ENCODE assay signal across 10 cellular contexts in genomic region chr22:40714514-40714966, GRCh38. TPM values are rescaled to one million over a fixed set of nuclear protein-coding genes. Genes with fewer than 3 reads are reported as not detected.
DNase-seq lines count a peak whose midpoint lies in the region; ATAC-seq and TF ChIP-seq lines count a peak whose summit lies in the region.
"Had no signal": no experiment of that assay in that cellular context is flagged by ENCODE, and none has a peak within 500 bp of the region (broad histone marks: within the 10 kb centered on the region; RNA-seq: fewer than 3 reads in every experiment).

No MANE protein-coding gene starts in this region.

- CTCF ChIA-PET in MCF 10A (lab: Yijun Ruan, JAX), result interaction anchor here (1.5 kb wide), 1 partner anchor 31 kb away, joined by 6 read pairs; no protein-coding TSS in a partner anchor
- CTCF ChIA-PET in activated CD8-positive, alpha-beta T cell treated with anti-CD3 and anti-CD28 coated beads for 36 hours (lab: Charles Lee), result interaction anchor here (0.8 to 1.7 kb wide), 3 partner anchors 18 to 104 kb away, joined by 3 read pairs; no protein-coding TSS in a partner anchor

- POLR2A ChIA-PET in MCF 10A (lab: Yijun Ruan, JAX), result interaction anchor here (0.6 to 1.2 kb wide), 4 partner anchors 10 to 63 kb away, joined by 3 to 5 read pairs (median 4); no protein-coding TSS in a partner anchor
- POLR2A ChIA-PET in activated CD8-positive, alpha-beta T cell treated with anti-CD3 and anti-CD28 coated beads for 36 hours (lab: Charles Lee), result no interaction called here

- no peaks in the 10 kb centered on the region for H3K36me3 ChIP-seq in breast epithelium
- no peaks in the 10 kb centered on the region for H3K36me3 ChIP-seq in heart left ventricle

- TF ChIP-seq POLR2A in breast epithelium (IDR thresholded peaks at IDR 0.05) (no peak), heart left ventricle (IDR thresholded peaks at IDR 0.05) (no peak)

- no peak overlapping the region for H3K27ac Mint-ChIP-seq in MCF 10A (ENCODE audit: low read depth, unreplicated experiment)
- H3K27ac Mint-ChIP-seq in activated CD8-positive, alpha-beta T cell treated with anti-CD3 and anti-CD28 coated beads for 36 hours, result no peak overlapping the region
- H3K27ac Mint-ChIP-seq: T-cell had no signal

- H3K4me1 ChIP-seq in breast epithelium (no peaks in the 10 kb centered on the region), heart left ventricle (peaks cover 0 to 27% (median 23%) of the 10 kb centered on the region in 12 donors)

- ATAC-seq in GM18502 (IDR thresholded peaks at IDR 0.05; ENCODE audit: poor library complexity, unreplicated experiment), result no peak
- no peak for ATAC-seq in heart left ventricle
- ATAC-seq in activated CD8-positive, alpha-beta T cell treated with anti-CD3 and anti-CD28 coated beads for 36 hours, result no peak
- ATAC-seq: mucosa of descending colon, T-cell had no signal

- H3K4me1 Mint-ChIP-seq in MCF 10A (ENCODE audit: insufficient read depth, unreplicated experiment), result peaks cover 6% of the 10 kb centered on the region
- peaks cover 16% of the 10 kb centered on the region for H3K4me1 Mint-ChIP-seq in activated CD8-positive, alpha-beta T cell treated with anti-CD3 and anti-CD28 coated beads for 36 hours (ENCODE audit: low read depth)

- peak in 1 of 2 donors; percentile 41 for DNase-seq in breast epithelium (ENCODE audit: low spot score in 2 of 2)
- DNase-seq in MCF 10A (ENCODE audit: unreplicated experiment), result no peak
- DNase-seq in anterior cingulate cortex (lab: John Stamatoyannopoulos, UW), result peak in 46 of 58 donors; percentile 5 to 77 (median 32)
- DNase-seq in left kidney (ENCODE audit: low read depth, low spot score), result peak; percentile 85
- no peak for DNase-seq in heart left ventricle
- DNase-seq in GM10266 (ENCODE audit: extremely low spot score), result no peak
- DNase-seq in activated CD8-positive, alpha-beta T cell treated with anti-CD3 and anti-CD28 coated beads for 36 hours, result no peak
- DNase-seq: mucosa of descending colon, T-cell had no signal

- BruUV-seq in MCF 10A (replicated peaks; lab: Mats Ljungman, UMichigan), result no TSS peak

- intact Hi-C loops in breast epithelium (cut with DNase I; ENCODE audit: low total_unique reads), result no loop called here
- intact Hi-C loops in MCF 10A (cut with micrococcal nuclease), result no loop called here
- intact Hi-C loops in heart left ventricle (cut with DNase I), result no loop called here
- intact Hi-C loops in activated CD8-positive, alpha-beta T cell treated with anti-CD3 and anti-CD28 coated beads for 36 hours (cut with micrococcal nuclease), result no loop called here

- H3K9me3 Mint-ChIP-seq in MCF 10A (ENCODE audit: unreplicated experiment), result no peaks in the 10 kb centered on the region
- no peaks in the 10 kb centered on the region for H3K9me3 Mint-ChIP-seq in activated CD8-positive, alpha-beta T cell treated with anti-CD3 and anti-CD28 coated beads for 36 hours
- H3K9me3 Mint-ChIP-seq: T-cell had no signal

- no peak for TF ChIP-seq CTCF in breast epithelium (IDR thresholded peaks at IDR 0.05)
- no peak for TF ChIP-seq CTCF in MCF 10A (IDR thresholded peaks at IDR 0.05; ENCODE audit: unreplicated experiment)
- TF ChIP-seq CTCF in heart left ventricle (IDR thresholded peaks at IDR 0.05), result no peak
- no peak for TF ChIP-seq CTCF in GM10266 (IDR thresholded peaks at IDR 0.05; ENCODE audit: control insufficient read depth, insufficient read depth, low read depth, missing control alignments)
- no peak for TF ChIP-seq CTCF in activated CD8-positive, alpha-beta T cell treated with anti-CD3 and anti-CD28 coated beads for 36 hours (IDR thresholded peaks at IDR 0.05)

- H3K27me3 ChIP-seq in breast epithelium, result no peaks in the 10 kb centered on the region
- H3K27me3 ChIP-seq in heart left ventricle, result no peaks in the 10 kb centered on the region

- H3K36me3 Mint-ChIP-seq in MCF 10A (ENCODE audit: insufficient read depth, unreplicated experiment), result no peaks in the 10 kb centered on the region
- no peaks in the 10 kb centered on the region for H3K36me3 Mint-ChIP-seq in activated CD8-positive, alpha-beta T cell treated with anti-CD3 and anti-CD28 coated beads for 36 hours (ENCODE audit: low read depth)
- H3K36me3 Mint-ChIP-seq: T-cell had no signal

- H3K27me3 Mint-ChIP-seq in MCF 10A (ENCODE audit: insufficient read depth, unreplicated experiment), result no peaks in the 10 kb centered on the region
- no peaks in the 10 kb centered on the region for H3K27me3 Mint-ChIP-seq in activated CD8-positive, alpha-beta T cell treated with anti-CD3 and anti-CD28 coated beads for 36 hours
- H3K27me3 Mint-ChIP-seq: T-cell had no signal

- H3K4me3 ChIP-seq in breast epithelium (peak overlapping the region in 2 of 3 donors; percentile 22 to 26), heart left ventricle (no peak overlapping the region)
- H3K4me3 ChIP-seq: mucosa of descending colon had no signal

- WGBS in heart left ventricle, 4 donors, result 41 to 48% (median 42%) methylated on average over 10 of the region's 10 CpGs

- H3K9me3 ChIP-seq in breast epithelium (no peaks in the 10 kb centered on the region), heart left ventricle (no peaks in the 10 kb centered on the region)
- H3K9me3 ChIP-seq: mucosa of descending colon had no signal

- no peak overlapping the region for H3K4me3 Mint-ChIP-seq in MCF 10A (ENCODE audit: unreplicated experiment)
- no peak overlapping the region for H3K4me3 Mint-ChIP-seq in activated CD8-positive, alpha-beta T cell treated with anti-CD3 and anti-CD28 coated beads for 36 hours

- peak overlapping the region; percentile 50 to 53 for H3K27ac ChIP-seq in breast epithelium
- no peak overlapping the region for H3K27ac ChIP-seq in heart left ventricle

RNA-seq across cellular contexts. Expression of gene MCHR1, which starts 35.3 kb away (rescaled TPM):
- total RNA-seq in breast epithelium (not detected), MCF 10A (2022) (not detected in 2 replicates), heart left ventricle (under 1 TPM in 5 of 9 donors, not detected in 4; 0.09 to 0.96 (median 0.45) TPM)
- under 1 TPM; 0.23 to 0.35 TPM for polyA plus RNA-seq in heart left ventricle
- total RNA-seq in activated CD8-positive, alpha-beta T cell treated with anti-CD3 and anti-CD28 coated beads for 36 hours, result not detected
- total RNA-seq: T-cell had no signal

Comparison
In these comparisons a context has a peak if more than half of its experiments do, and no peak if none do; other contexts are left out.
1. DNase-seq: peak in anterior cingulate cortex (46 of 58) and left kidney (single experiment); none in MCF 10A (single experiment), heart left ventricle (0 of 5), GM10266 (single experiment) and activated CD8-positive, alpha-beta T cell treated with anti-CD3 and anti-CD28 coated beads for 36 hours (single experiment).
2. H3K27ac ChIP-seq: peak in breast epithelium (2 of 2); none in heart left ventricle (0 of 12).
3. H3K4me3 ChIP-seq: peak in breast epithelium (2 of 3); none in heart left ventricle (0 of 12).